17 cellular contexts compared by ENCODE assay signal in genomic region chr16:89105599-89106151, GRCh38.
"Had no signal": no experiment of that assay in that cellular context is flagged by ENCODE, and none has a peak within 500 bp of the region (broad histone marks: within the 10 kb centered on the region; RNA-seq: fewer than 3 reads in every experiment).

No MANE protein-coding gene starts in this region.

- H3K9me3 Mint-ChIP-seq: activated CD4-positive, alpha-beta T cell treated with anti-CD3 and anti-CD28 coated beads, Interleukin-2, amount 10 ng/mL, durations not matched to agents 7 days and 5 days; activated T-helper 1 cell treated with anti-CD3 and anti-CD28 coated beads, Interleukin-12 subunit alpha, Interleukin-12 subunit beta, Interleukin-2, Interleukin-4 antibody, amounts not matched to agents 30 ng/mL and 10 ng/mL and 1 ng/mL, durations not matched to agents 14 hours and 24 hours and 36 hours; nephron had no signal

- H3K4me1 ChIP-seq: foreskin keratinocyte, sigmoid colon, thyroid gland had no signal

- H3K27me3 ChIP-seq: cardiac muscle cell, colonic mucosa, foreskin keratinocyte, sigmoid colon, thyroid gland had no signal

- H3K36me3 ChIP-seq: colonic mucosa had no signal

- H3K4me3 ChIP-seq: cardiac muscle cell, colonic mucosa, sigmoid colon, thyroid gland had no signal

- FAIRE-seq: endothelial cell of umbilical vein, urothelium cell line had no signal

- H3K27ac Mint-ChIP-seq: activated CD4-positive, alpha-beta T cell treated with anti-CD3 and anti-CD28 coated beads, Interleukin-2, amount 10 ng/mL, durations not matched to agents 7 days and 5 days; activated T-helper 1 cell treated with anti-CD3 and anti-CD28 coated beads, Interleukin-12 subunit alpha, Interleukin-12 subunit beta, Interleukin-2, Interleukin-4 antibody, amounts not matched to agents 30 ng/mL and 10 ng/mL and 1 ng/mL, durations not matched to agents 14 hours and 24 hours and 36 hours; nephron had no signal

- H3K4me1 Mint-ChIP-seq: nephron had no signal

- ATAC-seq: foreskin keratinocyte had no signal

- H3K27ac ChIP-seq: cardiac muscle cell, colonic mucosa, foreskin keratinocyte, sigmoid colon had no signal

- H3K9me3 ChIP-seq: colonic mucosa, sigmoid colon, thyroid gland had no signal

- H3K4me3 Mint-ChIP-seq: activated CD4-positive, alpha-beta T cell treated with anti-CD3 and anti-CD28 coated beads, Interleukin-2, amount 10 ng/mL, durations not matched to agents 7 days and 5 days; activated T-helper 1 cell treated with anti-CD3 and anti-CD28 coated beads, Interleukin-12 subunit alpha, Interleukin-12 subunit beta, Interleukin-2, Interleukin-4 antibody, amounts not matched to agents 30 ng/mL and 10 ng/mL and 1 ng/mL, durations not matched to agents 14 hours and 24 hours and 36 hours; nephron had no signal

- DNase-seq: activated CD4-positive, alpha-beta T cell treated with anti-CD3 and anti-CD28 coated beads, Interleukin-2, amount 10 ng/mL, durations not matched to agents 7 days and 5 days; activated CD4-positive, CD25-positive, alpha-beta regulatory T cell; activated CD8-positive, alpha-beta memory T cell treated with anti-CD3 and anti-CD28 coated beads, Interleukin-2, amount 50 U/mL, for 48 hours; colonic mucosa; effector CD4-positive, alpha-beta T cell; foreskin keratinocyte; kidney glomerular epithelial cell; occipital lobe; sigmoid colon; stimulated activated CD4-positive, alpha-beta T cell treated with anti-CD3 and anti-CD28 coated beads, Interleukin-1b, Interleukin-23, amount 100 ng/mL, for 48 hours; SW 1271 had no signal
